In the genomic region with DNA sequence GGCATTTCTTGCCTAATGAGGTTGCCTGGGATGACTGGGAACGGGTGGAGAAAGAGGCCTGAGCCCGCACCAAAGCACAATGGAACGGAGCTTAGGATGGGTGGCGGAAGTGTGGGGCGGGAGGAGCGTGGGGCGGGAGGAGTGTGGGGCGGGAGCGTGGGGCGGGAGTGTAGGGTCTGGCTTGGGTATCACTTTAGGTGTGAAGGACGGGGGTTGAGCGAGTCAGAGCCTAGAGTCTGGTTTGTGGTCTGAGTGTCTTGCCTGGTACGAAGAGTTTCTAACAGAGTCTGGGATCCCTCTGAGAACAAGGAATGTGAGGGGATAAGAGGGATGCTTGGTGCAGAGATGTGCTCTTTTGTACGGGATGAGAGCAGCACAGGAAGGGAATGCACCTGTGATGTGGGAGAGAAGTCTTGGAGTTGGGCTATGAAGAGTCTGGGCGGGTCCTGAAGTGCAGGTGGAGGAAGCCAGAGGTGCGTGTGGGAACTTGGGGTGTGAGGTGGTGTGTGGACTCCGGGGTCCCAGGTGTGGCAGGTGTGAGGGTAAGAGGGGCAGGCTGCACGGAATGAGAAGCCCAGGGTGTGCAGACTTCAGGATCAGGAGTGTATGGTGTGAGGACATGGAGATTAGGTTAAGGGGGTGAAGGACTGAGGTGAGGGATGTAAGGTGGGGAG, we compare ENCODE assay signal across 18 cellular contexts. TPM values are rescaled to one million over a fixed set of nuclear protein-coding genes. Genes with fewer than 3 reads are reported as not detected.
A peak's percentile ranks its signal among the peaks of the same experiment; 100 is the strongest.
DNase-seq lines count a peak whose midpoint lies in the region; ATAC-seq and TF ChIP-seq lines count a peak whose summit lies in the region.
"Had no signal": no experiment of that assay in that cellular context is flagged by ENCODE, and none has a peak within 500 bp of the region (broad histone marks: within the 10 kb centered on the region; RNA-seq: fewer than 3 reads in every experiment).

No MANE protein-coding gene starts in this region.

- DNase-seq in activated naive CD4-positive, alpha-beta T cell treated with anti-CD3 and anti-CD28 coated beads, Interleukin-2, amount 10 ng/mL, durations not matched to agents 7 days and 5 days, result no peak
- DNase-seq in activated naive CD4-positive, alpha-beta T cell treated with anti-CD3 and anti-CD28 coated beads, Interleukin-2, amount 50 U/mL, for 16 hours, result no peak
- DNase-seq in activated CD8-positive, alpha-beta T cell treated with anti-CD3 and anti-CD28 coated beads for 36 hours, result no peak
- DNase-seq in immature natural killer cell, result peak; percentile 60 to 68 (median 67)
- no peak for DNase-seq in vagina (ENCODE audit: extremely low spot score in 2 of 2)
- no peak for DNase-seq in DMS79 treated with DMSO at 0.1 percent for 48 hours (lab: John Stamatoyannopoulos, UW)
- DNase-seq: activated CD4-positive, CD25-positive, alpha-beta regulatory T cell treated with anti-CD3 and anti-CD28 coated beads, Interleukin-2, amount 50 U/mL, for 72 hours; central memory CD4-positive, alpha-beta T cell; DND-41; mesenchymal stem cell; NCI-H187; NCI-H524 treated with DMSO at 0.1 percent for 48 hours; PC-9 had no signal

- POLR2A ChIA-PET in activated CD8-positive, alpha-beta T cell treated with anti-CD3 and anti-CD28 coated beads for 36 hours (lab: Charles Lee), result no interaction called here

- H3K9me3 ChIP-seq in vagina, result no peaks in the 10 kb centered on the region
- H3K9me3 ChIP-seq: gastroesophageal sphincter had no signal

- intact Hi-C loops in activated CD8-positive, alpha-beta T cell treated with anti-CD3 and anti-CD28 coated beads for 36 hours (cut with micrococcal nuclease), result no loop called here
- intact Hi-C loops in vagina (cut with DNase I), result no loop called here

- H3K4me1 ChIP-seq in vagina, result peaks cover 17% of the 10 kb centered on the region
- H3K4me1 ChIP-seq: parathyroid adenoma had no signal

- H3K27ac Mint-ChIP-seq in activated naive CD4-positive, alpha-beta T cell treated with anti-CD3 and anti-CD28 coated beads, Interleukin-2, amount 10 ng/mL, durations not matched to agents 7 days and 5 days, result peak overlapping the region; percentile 83
- H3K27ac Mint-ChIP-seq in activated CD8-positive, alpha-beta T cell treated with anti-CD3 and anti-CD28 coated beads for 36 hours, result peak overlapping the region; percentile 4
- peak overlapping the region; percentile 89 to 99 (median 96) for H3K27ac Mint-ChIP-seq in immature natural killer cell
- H3K27ac Mint-ChIP-seq in stimulated activated memory B cell treated with anti-CD40 and anti-IgM and Interleukin-4, amounts not matched to agents 10 μg/mL and 1 μg/mL and 100 μg/mL, for 72 hours, result peak overlapping the region; percentile 78

- CTCF ChIA-PET in activated naive CD4-positive, alpha-beta T cell treated with anti-CD3 and anti-CD28 coated beads, Interleukin-2, amount 10 ng/mL, durations not matched to agents 7 days and 5 days (lab: Charles Lee), result no interaction called here
- CTCF ChIA-PET in activated CD8-positive, alpha-beta T cell treated with anti-CD3 and anti-CD28 coated beads for 36 hours (lab: Charles Lee), result interaction anchor here (1.6 kb wide), 1 partner anchor 16 kb away, joined by 5 read pairs; the partner anchor contains the start of gene KLHDC7B

- H3K27me3 Mint-ChIP-seq in activated naive CD4-positive, alpha-beta T cell treated with anti-CD3 and anti-CD28 coated beads, Interleukin-2, amount 10 ng/mL, durations not matched to agents 7 days and 5 days, result peaks cover 68% of the 10 kb centered on the region
- no peaks in the 10 kb centered on the region for H3K27me3 Mint-ChIP-seq in activated CD8-positive, alpha-beta T cell treated with anti-CD3 and anti-CD28 coated beads for 36 hours
- H3K27me3 Mint-ChIP-seq in immature natural killer cell (ENCODE audit: low read depth in 3 of 3), result peaks cover 8 to 18% (median 9%) of the 10 kb centered on the region in 3 donors
- H3K27me3 Mint-ChIP-seq in stimulated activated memory B cell treated with anti-CD40 and anti-IgM and Interleukin-4, amounts not matched to agents 10 μg/mL and 1 μg/mL and 100 μg/mL, for 72 hours, result no peaks in the 10 kb centered on the region

- H3K36me3 ChIP-seq in vagina, result no peaks in the 10 kb centered on the region
- H3K36me3 ChIP-seq: gastroesophageal sphincter had no signal

- no peaks in the 10 kb centered on the region for H3K27me3 ChIP-seq in vagina
- H3K27me3 ChIP-seq: gastroesophageal sphincter had no signal

- peak overlapping the region; percentile 51 for H3K4me3 Mint-ChIP-seq in activated naive CD4-positive, alpha-beta T cell treated with anti-CD3 and anti-CD28 coated beads, Interleukin-2, amount 10 ng/mL, durations not matched to agents 7 days and 5 days
- H3K4me3 Mint-ChIP-seq in activated CD8-positive, alpha-beta T cell treated with anti-CD3 and anti-CD28 coated beads for 36 hours, result peak overlapping the region; percentile 16
- peak overlapping the region; percentile 72 to 93 (median 84) for H3K4me3 Mint-ChIP-seq in immature natural killer cell
- H3K4me3 Mint-ChIP-seq in stimulated activated memory B cell treated with anti-CD40 and anti-IgM and Interleukin-4, amounts not matched to agents 10 μg/mL and 1 μg/mL and 100 μg/mL, for 72 hours, result peak overlapping the region; percentile 76

- no peaks in the 10 kb centered on the region for H3K36me3 Mint-ChIP-seq in activated naive CD4-positive, alpha-beta T cell treated with anti-CD3 and anti-CD28 coated beads, Interleukin-2, amount 10 ng/mL, durations not matched to agents 7 days and 5 days
- H3K36me3 Mint-ChIP-seq in activated CD8-positive, alpha-beta T cell treated with anti-CD3 and anti-CD28 coated beads for 36 hours (ENCODE audit: low read depth), result no peaks in the 10 kb centered on the region
- H3K36me3 Mint-ChIP-seq in immature natural killer cell, result no peaks in the 10 kb centered on the region
- no peaks in the 10 kb centered on the region for H3K36me3 Mint-ChIP-seq in stimulated activated memory B cell treated with anti-CD40 and anti-IgM and Interleukin-4, amounts not matched to agents 10 μg/mL and 1 μg/mL and 100 μg/mL, for 72 hours

- H3K4me3 ChIP-seq in vagina, result no peak overlapping the region
- H3K4me3 ChIP-seq: PC-9, smooth muscle cell had no signal

- no peak for TF ChIP-seq CTCF in activated CD8-positive, alpha-beta T cell treated with anti-CD3 and anti-CD28 coated beads for 36 hours (IDR thresholded peaks at IDR 0.05)
- no peak for TF ChIP-seq CTCF in vagina (IDR thresholded peaks at IDR 0.05)

- ATAC-seq in activated CD8-positive, alpha-beta T cell treated with anti-CD3 and anti-CD28 coated beads for 36 hours, result no peak
- ATAC-seq in stimulated activated memory B cell treated with anti-CD40 and anti-IgM and Interleukin-4, amounts not matched to agents 10 μg/mL and 1 μg/mL and 100 μg/mL, for 72 hours, result no peak
- ATAC-seq in GM18520 (IDR thresholded peaks at IDR 0.05; ENCODE audit: unreplicated experiment), result no peak
- ATAC-seq: gastroesophageal sphincter had no signal

- peaks cover 22% of the 10 kb centered on the region for H3K4me1 Mint-ChIP-seq in activated naive CD4-positive, alpha-beta T cell treated with anti-CD3 and anti-CD28 coated beads, Interleukin-2, amount 10 ng/mL, durations not matched to agents 7 days and 5 days
- H3K4me1 Mint-ChIP-seq in activated CD8-positive, alpha-beta T cell treated with anti-CD3 and anti-CD28 coated beads for 36 hours (ENCODE audit: low read depth), result peaks cover 15% of the 10 kb centered on the region
- peaks cover 22 to 26% of the 10 kb centered on the region in 2 donors for H3K4me1 Mint-ChIP-seq in immature natural killer cell
- H3K4me1 Mint-ChIP-seq in stimulated activated memory B cell treated with anti-CD40 and anti-IgM and Interleukin-4, amounts not matched to agents 10 μg/mL and 1 μg/mL and 100 μg/mL, for 72 hours, result peaks cover 17% of the 10 kb centered on the region

- H3K27ac ChIP-seq in vagina, result no peak overlapping the region
- H3K27ac ChIP-seq: gastroesophageal sphincter, parathyroid adenoma, PC-9 had no signal

- TF ChIP-seq POLR2A in vagina (IDR thresholded peaks at IDR 0.05), result no peak

- H3K9me3 Mint-ChIP-seq in activated naive CD4-positive, alpha-beta T cell treated with anti-CD3 and anti-CD28 coated beads, Interleukin-2, amount 10 ng/mL, durations not matched to agents 7 days and 5 days, result no peaks in the 10 kb centered on the region
- no peaks in the 10 kb centered on the region for H3K9me3 Mint-ChIP-seq in activated CD8-positive, alpha-beta T cell treated with anti-CD3 and anti-CD28 coated beads for 36 hours
- H3K9me3 Mint-ChIP-seq in immature natural killer cell, result no peaks in the 10 kb centered on the region
- no peaks in the 10 kb centered on the region for H3K9me3 Mint-ChIP-seq in stimulated activated memory B cell treated with anti-CD40 and anti-IgM and Interleukin-4, amounts not matched to agents 10 μg/mL and 1 μg/mL and 100 μg/mL, for 72 hours

RNA-seq across cellular contexts. Expression of gene SYCE3, which starts 1.2 kb away (rescaled TPM):
- not detected for total RNA-seq in activated CD8-positive, alpha-beta T cell treated with anti-CD3 and anti-CD28 coated beads for 36 hours
- not detected for polyA plus RNA-seq in immature natural killer cell
- total RNA-seq in vagina, result not detected
- total RNA-seq: gastroesophageal sphincter, PC-9, smooth muscle cell had no signal
- polyA plus RNA-seq: smooth muscle cell had no signal

RNA-seq across cellular contexts. Expression of gene KLHDC7B, which starts 15.8 kb away (rescaled TPM):
- 1 to 10 TPM; 5.8 to 6.8 TPM for total RNA-seq in activated CD8-positive, alpha-beta T cell treated with anti-CD3 and anti-CD28 coated beads for 36 hours
- 1 to 10 TPM; 2.4 to 8.1 (median 4.5) TPM for polyA plus RNA-seq in immature natural killer cell
- total RNA-seq in vagina, result 0.49 TPM

RNA-seq across cellular contexts. Expression of gene CPT1B, which starts 16.7 kb away (rescaled TPM):
- total RNA-seq in activated CD8-positive, alpha-beta T cell treated with anti-CD3 and anti-CD28 coated beads for 36 hours, result 10 to 100 TPM; 42.9 to 43.7 TPM
- 1 to 10 TPM in 1 of 3 donors, under 1 TPM in 1, not detected in 1; 0.09 to 2.9 TPM for polyA plus RNA-seq in immature natural killer cell
- total RNA-seq in vagina, result 29.2 TPM

RNA-seq across cellular contexts. Expression of gene CHKB, which starts 21.1 kb away (rescaled TPM):
- total RNA-seq in activated CD8-positive, alpha-beta T cell treated with anti-CD3 and anti-CD28 coated beads for 36 hours, result 10 to 100 TPM; 55.6 to 60.3 TPM
- 10 to 100 TPM; 44.0 to 51.3 (median 49.4) TPM for polyA plus RNA-seq in immature natural killer cell
- total RNA-seq in vagina, result 51.6 TPM

RNA-seq across cellular contexts. Expression of gene TYMP, which starts 31.7 kb away (rescaled TPM):
- 10 to 100 TPM; 24.2 to 24.7 TPM for total RNA-seq in activated CD8-positive, alpha-beta T cell treated with anti-CD3 and anti-CD28 coated beads for 36 hours
- polyA plus RNA-seq in immature natural killer cell, result 10 to 100 TPM; 21.2 to 31.2 (median 25.5) TPM
- total RNA-seq in vagina, result 82.0 TPM

Comparison
In these comparisons a context has a peak if more than half of its experiments do, and no peak if none do; other contexts are left out.
1. DNase-seq: peak in immature natural killer cell (3 of 3); none in activated naive CD4-positive, alpha-beta T cell treated with anti-CD3 and anti-CD28 coated beads, Interleukin-2, amount 10 ng/mL, durations not matched to agents 7 days and 5 days (single experiment), activated naive CD4-positive, alpha-beta T cell treated with anti-CD3 and anti-CD28 coated beads, Interleukin-2, amount 50 U/mL, for 16 hours (single experiment), activated CD8-positive, alpha-beta T cell treated with anti-CD3 and anti-CD28 coated beads for 36 hours (single experiment), vagina (0 of 2) and DMS79 treated with DMSO at 0.1 percent for 48 hours (single experiment).
2. H3K27ac Mint-ChIP-seq: peak in every context shown above with its lines; median percentile 96 in immature natural killer cell; 83 in activated naive CD4-positive, alpha-beta T cell treated with anti-CD3 and anti-CD28 coated beads, Interleukin-2, amount 10 ng/mL, durations not matched to agents 7 days and 5 days; 78 in stimulated activated memory B cell treated with anti-CD40 and anti-IgM and Interleukin-4, amounts not matched to agents 10 μg/mL and 1 μg/mL and 100 μg/mL, for 72 hours; 4 in activated CD8-positive, alpha-beta T cell treated with anti-CD3 and anti-CD28 coated beads for 36 hours.
3. H3K4me3 Mint-ChIP-seq: peak in every context shown above with its lines; median percentile 84 in immature natural killer cell; 76 in stimulated activated memory B cell treated with anti-CD40 and anti-IgM and Interleukin-4, amounts not matched to agents 10 μg/mL and 1 μg/mL and 100 μg/mL, for 72 hours; 51 in activated naive CD4-positive, alpha-beta T cell treated with anti-CD3 and anti-CD28 coated beads, Interleukin-2, amount 10 ng/mL, durations not matched to agents 7 days and 5 days; 16 in activated CD8-positive, alpha-beta T cell treated with anti-CD3 and anti-CD28 coated beads for 36 hours.